ENCODE assay signal across 16 cellular contexts in genomic region chr10:77073066-77073960, GRCh38.
DNase-seq lines count a peak whose midpoint lies in the region; ATAC-seq, FAIRE-seq and TF ChIP-seq lines count a peak whose summit lies in the region.
"Had no signal": no experiment of that assay in that cellular context is flagged by ENCODE, and none has a peak within 500 bp of the region (broad histone marks: within the 10 kb centered on the region; RNA-seq: fewer than 3 reads in every experiment).

No MANE protein-coding gene starts in this region.

- no peaks in the 10 kb centered on the region for H3K9me3 Mint-ChIP-seq in activated naive CD4-positive, alpha-beta T cell treated with anti-CD3 and anti-CD28 coated beads for 36 hours
- H3K9me3 Mint-ChIP-seq: activated T-cell treated with anti-CD3 and anti-CD28 coated beads, Interleukin-2, amount 50 U/mL, for 72 hours had no signal

- H3K36me3 ChIP-seq in K562 (ENCODE audit: control insufficient read depth, insufficient read depth, low read length) (no peaks in the 10 kb centered on the region), left ventricle myocardium inferior (no peaks in the 10 kb centered on the region), pancreas (no peaks in the 10 kb centered on the region), SK-N-SH (replicated peaks in 1 of 2; ENCODE audit: control insufficient read depth in 1 of 2, insufficient read depth in 2 of 2, low read length in 1 of 2) (peaks cover 3 to 85% of the 10 kb centered on the region in 2 experiments)
- H3K36me3 ChIP-seq: neutrophil, SJCRH30 had no signal

- BruUV-seq in K562 (replicated peaks; lab: Mats Ljungman, UMichigan), result no TSS peak

- TF ChIP-seq EP300 in A549 (IDR thresholded peaks at IDR 0.05) (no peak), K562 (IDR thresholded peaks at IDR 0.05; ENCODE audit: low read length) (no peak), SK-N-SH (IDR thresholded peaks at IDR 0.05; ENCODE audit: borderline replicate concordance in 1 of 2, low read depth in 1 of 2, low read length in 1 of 2) (no peak)

- H3K27me3 ChIP-seq in K562 (ENCODE audit: control insufficient read depth in 2 of 2, insufficient read depth in 2 of 2, low read length in 2 of 2) (peaks cover 0 to 22% of the 10 kb centered on the region in 2 experiments; a peak in 3 of 5 replicates), left ventricle myocardium inferior (ENCODE audit: low read depth) (peaks cover 16% of the 10 kb centered on the region), pancreas (no peaks in the 10 kb centered on the region), SK-N-SH (ENCODE audit: insufficient read depth) (no peaks in the 10 kb centered on the region)

- no peak overlapping the region for H3K4me3 Mint-ChIP-seq in activated naive CD4-positive, alpha-beta T cell treated with anti-CD3 and anti-CD28 coated beads for 36 hours
- H3K4me3 Mint-ChIP-seq: activated T-cell treated with anti-CD3 and anti-CD28 coated beads, Interleukin-2, amount 50 U/mL, for 72 hours had no signal

- no peak for FAIRE-seq in A549 (lab: Jason Lieb, UNC)
- no peak for FAIRE-seq in K562 (lab: Jason Lieb, UNC)
- FAIRE-seq in pancreas (lab: Jason Lieb, UNC), result no peak

- H4K20me1 ChIP-seq in K562 (replicated peaks; ENCODE audit: control insufficient read depth, insufficient read depth, low read length) (no peaks in the 10 kb centered on the region), SK-N-SH (ENCODE audit: insufficient read depth) (no peaks in the 10 kb centered on the region)

- H3K27ac Mint-ChIP-seq in activated naive CD4-positive, alpha-beta T cell treated with anti-CD3 and anti-CD28 coated beads for 36 hours, result no peak overlapping the region
- H3K27ac Mint-ChIP-seq: activated T-cell treated with anti-CD3 and anti-CD28 coated beads, Interleukin-2, amount 50 U/mL, for 72 hours had no signal

- no peaks in the 10 kb centered on the region for H3K36me3 Mint-ChIP-seq in activated naive CD4-positive, alpha-beta T cell treated with anti-CD3 and anti-CD28 coated beads for 36 hours (ENCODE audit: low read depth)

- no peaks in the 10 kb centered on the region for H3K4me1 Mint-ChIP-seq in activated naive CD4-positive, alpha-beta T cell treated with anti-CD3 and anti-CD28 coated beads for 36 hours (ENCODE audit: low read depth)

- TF ChIP-seq POLR2A in A549 (IDR thresholded peaks at IDR 0.05; ENCODE audit: low read length) (no peak), K562 (conservative IDR thresholded peaks at IDR 0.05) (no peak)

- in situ Hi-C loops in K562 (cut with MboI), result no loop called here

- no peaks in the 10 kb centered on the region for H3K9me3 ChIP-seq in A549
- no peaks in the 10 kb centered on the region for H3K9me3 ChIP-seq in K562 (replicated peaks; ENCODE audit: control insufficient read depth, insufficient read depth, low read depth, low read length)
- no peaks in the 10 kb centered on the region for H3K9me3 ChIP-seq in left ventricle myocardium inferior (replicated peaks)
- H3K9me3 ChIP-seq in pancreas, result no peaks in the 10 kb centered on the region
- no peaks in the 10 kb centered on the region for H3K9me3 ChIP-seq in SK-N-SH
- H3K9me3 ChIP-seq: neutrophil, SJCRH30 had no signal

- no peak overlapping the region for H2AFZ ChIP-seq in K562 (ENCODE audit: low read depth, low read length)
- H2AFZ ChIP-seq in SK-N-SH (ENCODE audit: low read depth), result no peak overlapping the region

- TF ChIP-seq RAD21 in A549 (conservative IDR thresholded peaks at IDR 0.05 in 1 of 2, IDR thresholded peaks at IDR 0.05 in 1 of 2), result no peak
- TF ChIP-seq RAD21 in K562 (CRISPR knock-in tag; conservative IDR thresholded peaks at IDR 0.05 in 1 of 2, IDR thresholded peaks at IDR 0.05 in 1 of 2), result no peak
- no peak for TF ChIP-seq RAD21 in SK-N-SH (IDR thresholded peaks at IDR 0.05; ENCODE audit: low read length)

- TF ChIP-seq CTCF in A549 (IDR thresholded peaks at IDR 0.05) (no peak), K562 (IDR thresholded peaks at IDR 0.05 in 2 of 3, conservative IDR thresholded peaks at IDR 0.05 in 1 of 3; ENCODE audit: insufficient read depth in 2 of 3, low read depth in 1 of 3, low read length in 3 of 3) (no peak), left ventricle myocardium inferior (IDR thresholded peaks at IDR 0.05; ENCODE audit: borderline replicate concordance) (no peak), pancreas (IDR thresholded peaks at IDR 0.05) (no peak), SK-N-SH (IDR thresholded peaks at IDR 0.05) (no peak)

- ATAC-seq in A549 (no peak), K562 (no peak), pancreas (peak in 3 of 4 donors; percentile 31 to 57 (median 32)), HG03378 (IDR thresholded peaks at IDR 0.05; ENCODE audit: unreplicated experiment) (no peak)
- ATAC-seq: activated T-cell treated with anti-CD3 and anti-CD28 coated beads, Interleukin-2, amount 50 U/mL, for 72 hours; esophagus mucosa had no signal

- no peaks in the 10 kb centered on the region for H3K4me1 ChIP-seq in A549
- no peaks in the 10 kb centered on the region for H3K4me1 ChIP-seq in K562 (replicated peaks in 1 of 2; ENCODE audit: control insufficient read depth in 2 of 2, insufficient read depth in 2 of 2, low read length in 2 of 2)
- peaks cover 9% of the 10 kb centered on the region for H3K4me1 ChIP-seq in left ventricle myocardium inferior
- H3K4me1 ChIP-seq in pancreas, result no peaks in the 10 kb centered on the region
- peaks cover 0 to 2% of the 10 kb centered on the region in 2 experiments; a peak in 1 of 4 replicates for H3K4me1 ChIP-seq in SK-N-SH (ENCODE audit: control insufficient read depth in 1 of 2, insufficient read depth in 2 of 2, low read depth in 1 of 2, low read length in 1 of 2)
- H3K4me1 ChIP-seq: SJCRH30 had no signal

- H3K9ac ChIP-seq in K562 (ENCODE audit: insufficient read depth in 1 of 2, low read depth in 2 of 2, low read length in 2 of 2) (no peak overlapping the region), SK-N-SH (no peak overlapping the region)

- intact Hi-C loops in K562 (cut with micrococcal nuclease), result no loop called here
- intact Hi-C loops in left ventricle myocardium inferior (cut with micrococcal nuclease), result no loop called here
- intact Hi-C loops in pancreas (cut with DNase I), result no loop called here
- intact Hi-C loops in activated naive CD4-positive, alpha-beta T cell treated with anti-CD3 and anti-CD28 coated beads for 36 hours (cut with micrococcal nuclease), result no loop called here

- H3K9me1 ChIP-seq in K562 (ENCODE audit: control insufficient read depth, insufficient read depth, low read length), result no peaks in the 10 kb centered on the region

- no peak overlapping the region for H3K4me3 ChIP-seq in A549
- H3K4me3 ChIP-seq in K562, result no peak overlapping the region
- H3K4me3 ChIP-seq in left ventricle myocardium inferior, result no peak overlapping the region
- H3K4me3 ChIP-seq in pancreas, result no peak overlapping the region
- H3K4me3 ChIP-seq in SK-N-SH (ENCODE audit: low read depth in 2 of 2, low read length in 1 of 2), result no peak overlapping the region
- H3K4me3 ChIP-seq: SJCRH30 had no signal

- WGBS in A549 (ENCODE audit: missing lambda C conversion rate), result 86% methylated on average over 12 of the region's 12 CpGs
- 3% methylated on average over 12 of the region's 12 CpGs for WGBS in K562 (ENCODE audit: insufficient coverage, low coverage, missing lambda C conversion rate)
- WGBS in pancreas, 2 donors, result 86% methylated on average over 12 of the region's 12 CpGs
- WGBS in SK-N-SH (ENCODE audit: low lambda C conversion rate), result 96% methylated on average over 12 of the region's 12 CpGs

- no peak for DNase-seq in A549 (ENCODE audit: low read depth in 1 of 2, low spot score in 1 of 2)
- DNase-seq in K562 (ENCODE audit: extremely low read depth in 1 of 4, low spot score in 3 of 4), result no peak
- peak; percentile 45 for DNase-seq in left ventricle myocardium inferior
- DNase-seq in pancreas, result peak in 3 of 6 donors; percentile 6 to 27 (median 26)
- no peak for DNase-seq in SK-N-SH
- no peak for DNase-seq in DMS79 treated with DMSO at 0.1 percent for 48 hours (lab: John Stamatoyannopoulos, UW)
- DNase-seq in activated naive CD4-positive, alpha-beta T cell treated with anti-CD3 and anti-CD28 coated beads for 36 hours, result no peak
- DNase-seq: ACHN; activated CD4-positive, alpha-beta T cell treated with anti-CD3 and anti-CD28 coated beads, Interleukin-2, amount 50 U/mL, for 1 hour; activated T-cell treated with anti-CD3 and anti-CD28 coated beads, Interleukin-2, amount 50 U/mL, for 72 hours; COR-L47; dermis blood vessel endothelial cell; SJCRH30 had no signal

- POLR2A ChIA-PET in A549 (lab: Yijun Ruan, JAX) (no interaction called here), K562 (lab: Yijun Ruan, JAX) (no interaction called here), SK-N-SH (lab: Yijun Ruan, JAX) (no interaction called here)

- CTCF ChIA-PET in A549 (lab: Yijun Ruan, JAX) (interaction anchor here (0.7 kb wide), 1 partner anchor 390 kb away, joined by 3 read pairs; no protein-coding TSS in a partner anchor), K562 (lab: Yijun Ruan, JAX; ENCODE audit: low intra/inter-chr PET ratio) (no interaction called here), SK-N-SH (lab: Yijun Ruan, JAX) (no interaction called here)
- CTCF ChIA-PET in activated naive CD4-positive, alpha-beta T cell treated with anti-CD3 and anti-CD28 coated beads for 36 hours (lab: Charles Lee), result no interaction called here

- H3K4me2 ChIP-seq in A549 (no peak overlapping the region), K562 (ENCODE audit: insufficient read depth, low read length) (no peak overlapping the region), SK-N-SH (no peak overlapping the region)

- H3K79me2 ChIP-seq in K562 (ENCODE audit: control insufficient read depth, insufficient read depth, low read length) (no peaks in the 10 kb centered on the region), SK-N-SH (ENCODE audit: insufficient read depth) (no peaks in the 10 kb centered on the region)

- H3F3A ChIP-seq in SK-N-SH (replicated peaks; ENCODE audit: insufficient read depth), result no peaks in the 10 kb centered on the region

- H3K27me3 Mint-ChIP-seq in activated naive CD4-positive, alpha-beta T cell treated with anti-CD3 and anti-CD28 coated beads for 36 hours (ENCODE audit: low read depth), result peaks cover 3% of the 10 kb centered on the region

- H3K27ac ChIP-seq in A549 (no peak overlapping the region), K562 (ENCODE audit: extremely low read depth, low read depth, low read length) (no peak overlapping the region), left ventricle myocardium inferior (replicated peaks) (no peak overlapping the region), pancreas (no peak overlapping the region), SK-N-SH (ENCODE audit: low read depth in 2 of 2, low read length in 1 of 2) (no peak overlapping the region)
- H3K27ac ChIP-seq: neutrophil, SJCRH30 had no signal

- H3K9me2 ChIP-seq in SK-N-SH, result no peaks in the 10 kb centered on the region

TF ChIP-seq in A549, 52 proteins besides CTCF, POLR2A, EP300 and RAD21 (continues in another document):
- TF ChIP-seq CEBPB (IDR thresholded peaks at IDR 0.05) (peak; percentile 53 to 60; a peak in 3 of 4 replicates), RNF2 (IDR thresholded peaks at IDR 0.05; ENCODE audit: borderline replicate concordance, low read depth) (no peak)

TF ChIP-seq in SK-N-SH, 30 proteins besides CTCF, POLR2A, EP300 and RAD21 (continues in another document):
- TF ChIP-seq POLR2AphosphoS5 (IDR thresholded peaks at IDR 0.05; ENCODE audit: low read depth, low read length), result no peak
- no peak for TF ChIP-seq TAF1 (IDR thresholded peaks at IDR 0.05; ENCODE audit: borderline replicate concordance, low read depth, low read length)
- no peak for TF ChIP-seq MXI1 (IDR thresholded peaks at IDR 0.05; ENCODE audit: low read depth, low read length)
- no peak for TF ChIP-seq RFX5 (IDR thresholded peaks at IDR 0.05; ENCODE audit: low read length)

Comparison
In these comparisons a context has a peak if more than half of its experiments do, and no peak if none do; other contexts are left out.
1. ATAC-seq: peak in pancreas (3 of 4); none in A549 (0 of 2), K562 (single experiment) and HG03378 (single experiment).
2. Of the 35 proteins assayed by ChIP-seq in both K562 and A549: peak only in K562: none; only in A549: none; in both: CEBPB; in neither: 34.